ENCODE assay signal across 27 cellular contexts in genomic region chr2:195269220-195269619, GRCh38.
DNase-seq lines count a peak whose midpoint lies in the region; ATAC-seq, FAIRE-seq and TF ChIP-seq lines count a peak whose summit lies in the region.
"Had no signal": no experiment of that assay in that cellular context is flagged by ENCODE, and none has a peak within 500 bp of the region (broad histone marks: within the 10 kb centered on the region; RNA-seq: fewer than 3 reads in every experiment).

No MANE protein-coding gene starts in this region.

- peak; percentile 5 for DNase-seq in HepG2 (ENCODE audit: low spot score)
- DNase-seq in right lobe of liver: no peak
- DNase-seq in WTC11 (ENCODE audit: low spot score): no peak
- peak; percentile 45 for DNase-seq in posterior vena cava (ENCODE audit: low spot score)
- no peak for DNase-seq in kidney
- DNase-seq: 8988T; ACHN; BE2C; C1 segment of cervical spinal cord; CD4-positive, alpha-beta memory T cell; CD4-positive, CD25-positive, alpha-beta regulatory T cell; CD8-positive, alpha-beta memory T cell; COR-L47; DMS 273 treated with DMSO at 0.1 percent for 48 hours; DMS153; DMS53; DMS79; DND-41; EL; GDM1 had no signal

- POLR2A ChIA-PET in HepG2 (lab: Yijun Ruan, JAX) (no interaction called here), WTC11 (lab: Charles Lee) (no interaction called here)

- TF ChIP-seq RAD21 in HepG2 (CRISPR knock-in tag; IDR thresholded peaks at IDR 0.05): no peak

- intact Hi-C loops in HepG2 (cut with micrococcal nuclease; ENCODE audit: unreplicated experiment): no loop called here
- intact Hi-C loops in right lobe of liver (cut with DNase I): no loop called here
- intact Hi-C loops in posterior vena cava (cut with DNase I): no loop called here
- intact Hi-C loops in kidney (cut with DNase I): no loop called here

- WGBS in HepG2 (ENCODE audit: low lambda C conversion rate): 2% methylated on average over 6 of the region's 6 CpGs
- 71% methylated on average over 1 of the region's 6 CpGs for WGBS in right lobe of liver (ENCODE audit: insufficient coverage, low coverage, low lambda C conversion rate, missing lambda C conversion rate)

- no peak for FAIRE-seq in HepG2 (lab: Jason Lieb, UNC)
- FAIRE-seq in kidney (lab: Jason Lieb, UNC): no peak
- FAIRE-seq: A204.1, GM12878, GM12892, GM18507 had no signal

- H3K4me1 ChIP-seq in HepG2 (ENCODE audit: insufficient read depth, low read length) (no peaks in the 10 kb centered on the region), right lobe of liver (no peaks in the 10 kb centered on the region), kidney (ENCODE audit: control insufficient read depth in 1 of 2, insufficient read depth in 1 of 2, low read depth in 1 of 2, low read length in 2 of 2) (no peaks in the 10 kb centered on the region)
- H3K4me1 ChIP-seq: BE2C, BLaER1 had no signal

- no peaks in the 10 kb centered on the region for H3K79me2 ChIP-seq in HepG2 (ENCODE audit: insufficient read depth, low read length)

- no TSS peak for BruUV-seq in HepG2 (replicated peaks; lab: Mats Ljungman, UMichigan)

- H3K4me3 ChIP-seq in HepG2 (replicated peaks in 1 of 3; ENCODE audit: insufficient read depth in 1 of 3, low read depth in 2 of 3, low read length in 3 of 3) (no peak overlapping the region; a peak in 1 of 6 replicates), right lobe of liver (no peak overlapping the region), kidney (ENCODE audit: low read length in 2 of 2) (no peak overlapping the region)
- H3K4me3 ChIP-seq: BLaER1, GM12878 had no signal

- no peak for TF ChIP-seq POLR2A in HepG2 (IDR thresholded peaks at IDR 0.05; ENCODE audit: insufficient read depth in 1 of 2, low read depth in 2 of 2, low read length in 2 of 2)
- TF ChIP-seq POLR2A in right lobe of liver (IDR thresholded peaks at IDR 0.05): no peak

- H3K4me2 ChIP-seq in HepG2 (ENCODE audit: low read depth, low read length): no peak overlapping the region; the same call in 1 of the 2 replicates
- H3K4me2 ChIP-seq: BLaER1 had no signal

- H3K27ac ChIP-seq in HepG2 (ENCODE audit: extremely low read length, insufficient read depth, low read length) (no peak overlapping the region), right lobe of liver (no peak overlapping the region), kidney (ENCODE audit: low read depth in 2 of 2, low read length in 2 of 2) (no peak overlapping the region)
- H3K27ac ChIP-seq: BLaER1 had no signal

- no peak overlapping the region for H3K4me3 Mint-ChIP-seq in WTC11
- H3K4me3 Mint-ChIP-seq in stimulated activated memory B cell treated with anti-CD40 and anti-IgM and Interleukin-4, amounts not matched to agents 10 μg/mL and 1 μg/mL and 100 μg/mL, for 72 hours: no peak overlapping the region
- H3K4me3 Mint-ChIP-seq: CD14-positive monocyte; CD4-positive, alpha-beta memory T cell; CD4-positive, CD25-positive, alpha-beta regulatory T cell; CD8-positive, alpha-beta memory T cell had no signal

- H3K9me3 ChIP-seq in HepG2 (ENCODE audit: low read length) (no peaks in the 10 kb centered on the region; the same call in 1 of the 2 replicates), right lobe of liver (no peaks in the 10 kb centered on the region), kidney (ENCODE audit: control insufficient read depth in 1 of 2, low read length in 2 of 2) (no peaks in the 10 kb centered on the region)
- H3K9me3 ChIP-seq: BE2C, BLaER1 had no signal

- H3K9ac ChIP-seq in HepG2 (ENCODE audit: insufficient read depth, low read depth, low read length) (no peak overlapping the region), kidney (ENCODE audit: low read length in 2 of 2) (no peak overlapping the region)
- H3K9ac ChIP-seq: BLaER1 had no signal

- peaks cover 38% of the 10 kb centered on the region for H3K4me1 Mint-ChIP-seq in WTC11
- H3K4me1 Mint-ChIP-seq in stimulated activated memory B cell treated with anti-CD40 and anti-IgM and Interleukin-4, amounts not matched to agents 10 μg/mL and 1 μg/mL and 100 μg/mL, for 72 hours: no peaks in the 10 kb centered on the region
- H3K4me1 Mint-ChIP-seq: CD14-positive monocyte; CD4-positive, alpha-beta memory T cell; CD4-positive, CD25-positive, alpha-beta regulatory T cell; CD8-positive, alpha-beta memory T cell had no signal

- H3K9me3 Mint-ChIP-seq in WTC11: peaks cover 20% of the 10 kb centered on the region
- H3K9me3 Mint-ChIP-seq in stimulated activated memory B cell treated with anti-CD40 and anti-IgM and Interleukin-4, amounts not matched to agents 10 μg/mL and 1 μg/mL and 100 μg/mL, for 72 hours: no peaks in the 10 kb centered on the region

- no peak overlapping the region for H2AFZ ChIP-seq in HepG2 (ENCODE audit: low read length)

- no peak overlapping the region for H3K27ac Mint-ChIP-seq in WTC11
- H3K27ac Mint-ChIP-seq in stimulated activated memory B cell treated with anti-CD40 and anti-IgM and Interleukin-4, amounts not matched to agents 10 μg/mL and 1 μg/mL and 100 μg/mL, for 72 hours: no peak overlapping the region
- H3K27ac Mint-ChIP-seq: CD14-positive monocyte; CD4-positive, alpha-beta memory T cell; CD4-positive, CD25-positive, alpha-beta regulatory T cell; CD8-positive, alpha-beta memory T cell had no signal

- H3K36me3 ChIP-seq in HepG2 (replicated peaks in 1 of 2; ENCODE audit: control insufficient read depth in 1 of 2, insufficient read depth in 2 of 2, low read length in 2 of 2) (no peaks in the 10 kb centered on the region), right lobe of liver (no peaks in the 10 kb centered on the region), kidney (ENCODE audit: control insufficient read depth in 1 of 2, insufficient read depth in 2 of 2, low read length in 2 of 2) (no peaks in the 10 kb centered on the region)
- H3K36me3 ChIP-seq: BE2C, BLaER1 had no signal

- H3K27me3 Mint-ChIP-seq in WTC11 (ENCODE audit: low read depth): no peaks in the 10 kb centered on the region
- peaks cover 17% of the 10 kb centered on the region for H3K27me3 Mint-ChIP-seq in stimulated activated memory B cell treated with anti-CD40 and anti-IgM and Interleukin-4, amounts not matched to agents 10 μg/mL and 1 μg/mL and 100 μg/mL, for 72 hours
- H3K27me3 Mint-ChIP-seq: CD4-positive, CD25-positive, alpha-beta regulatory T cell had no signal

- in situ Hi-C loops in HepG2 (cut with HindIII; ENCODE audit: extremely low pct_ligation_motif_present, low pct_unique_long_range_greater_than_20kb): no loop called here

- peaks cover 12% of the 10 kb centered on the region for H3K36me3 Mint-ChIP-seq in WTC11
- H3K36me3 Mint-ChIP-seq in stimulated activated memory B cell treated with anti-CD40 and anti-IgM and Interleukin-4, amounts not matched to agents 10 μg/mL and 1 μg/mL and 100 μg/mL, for 72 hours: no peaks in the 10 kb centered on the region
- H3K36me3 Mint-ChIP-seq: CD14-positive monocyte; CD4-positive, alpha-beta memory T cell; CD4-positive, CD25-positive, alpha-beta regulatory T cell had no signal

- no peaks in the 10 kb centered on the region for H4K20me1 ChIP-seq in HepG2 (ENCODE audit: insufficient read depth, low read length)
- H4K20me1 ChIP-seq: BLaER1 had no signal

- CTCF ChIA-PET in HepG2 (lab: Yijun Ruan, JAX; ENCODE audit: low intra/inter-chr PET ratio, low total read pairs): no interaction called here
- CTCF ChIA-PET in WTC11 (lab: Charles Lee): interaction anchor here (1.0 kb wide), 1 partner anchor 800 kb away, joined by 3 read pairs; the partner anchor contains the start of gene DNAH7

- no peaks in the 10 kb centered on the region for H3K27me3 ChIP-seq in HepG2 (ENCODE audit: control insufficient read depth in 1 of 2, insufficient read depth in 2 of 2, low read length in 2 of 2)
- no peaks in the 10 kb centered on the region for H3K27me3 ChIP-seq in right lobe of liver
- H3K27me3 ChIP-seq: BLaER1 had no signal

- ATAC-seq in HepG2 (peak; percentile 32; the same call in 2 of the 3 replicates), right lobe of liver (no peak), WTC11 (no peak)
- ATAC-seq in stimulated activated memory B cell treated with anti-CD40 and anti-IgM and Interleukin-4, amounts not matched to agents 10 μg/mL and 1 μg/mL and 100 μg/mL, for 72 hours: no peak
- ATAC-seq: GM12878 had no signal

- no peak for TF ChIP-seq EP300 in HepG2 (IDR thresholded peaks at IDR 0.05; ENCODE audit: low read depth in 2 of 2, low read length in 2 of 2)
- TF ChIP-seq EP300 in HepG2 (CRISPR knock-in tag; IDR thresholded peaks at IDR 0.05; ENCODE audit: borderline replicate concordance): no peak

- TF ChIP-seq CTCF in HepG2 (CRISPR knock-in tag; IDR thresholded peaks at IDR 0.05): no peak
- no peak for TF ChIP-seq CTCF in right lobe of liver (IDR thresholded peaks at IDR 0.05)
- no peak for TF ChIP-seq CTCF in WTC11 (IDR thresholded peaks at IDR 0.05)
- TF ChIP-seq CTCF in kidney (IDR thresholded peaks at IDR 0.05; ENCODE audit: borderline replicate concordance, extremely low read depth, insufficient read depth): no peak

TF ChIP-seq in WTC11, 78 proteins besides CTCF, POLR2A, EP300 and RAD21 (continues in another document):
- TF ChIP-seq SMAD3 (CRISPR knock-in tag; IDR thresholded peaks at IDR 0.05; ENCODE audit: borderline replicate concordance): no peak
- TF ChIP-seq ZNF281 (CRISPR knock-in tag; IDR thresholded peaks at IDR 0.05): 0 out of 2 replicates have a peak, but pooled peaks have one; percentile 33

Comparison
In these comparisons a context has a peak if more than half of its experiments do, and no peak if none do; other contexts are left out.
1. DNase-seq: peak in HepG2 (single experiment) and posterior vena cava (single experiment); none in right lobe of liver (0 of 3), WTC11 (single experiment) and kidney (single experiment).
2. Of the 50 proteins assayed by ChIP-seq in both HepG2 and WTC11: peak only in HepG2: none; only in WTC11: none; in both: ZNF281; in neither: 49.